ENCODE assay signal across 29 cellular contexts in the genomic region with DNA sequence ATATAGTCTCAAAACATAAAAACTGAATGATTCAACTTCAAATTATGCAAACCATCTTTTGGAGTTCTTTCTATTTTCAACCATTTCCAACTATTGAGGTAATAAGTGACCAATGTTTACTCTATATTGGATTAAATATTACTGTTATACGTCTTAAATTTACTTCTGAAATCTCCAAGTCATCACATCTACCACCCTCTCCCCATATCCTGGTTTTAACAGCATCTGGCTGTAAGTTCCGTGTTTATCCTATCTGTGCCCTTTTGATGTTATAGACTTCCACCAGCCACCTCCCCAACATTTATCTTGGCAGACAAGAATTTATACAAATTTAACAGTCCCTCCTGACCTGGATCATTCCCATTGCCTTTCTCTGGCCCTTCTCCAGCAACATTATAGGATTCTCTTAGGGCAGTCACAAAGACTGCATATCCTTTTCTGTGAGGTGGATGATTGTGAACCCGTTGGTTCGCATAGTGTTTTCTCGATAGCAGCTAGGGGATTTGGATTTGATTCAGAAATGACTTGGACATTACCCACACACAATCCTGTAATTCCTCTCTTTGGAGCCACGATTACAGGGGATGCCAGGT.
"Had no signal": no experiment of that assay in that cellular context is flagged by ENCODE, and none has a peak within 500 bp of the region (broad histone marks: within the 10 kb centered on the region; RNA-seq: fewer than 3 reads in every experiment).

No MANE protein-coding gene starts in this region.

- H3K4me1 Mint-ChIP-seq: activated B cell treated with CpG ODN at 0.5 μM for 24 hours; activated CD4-positive, alpha-beta T cell treated with anti-CD3 and anti-CD28 coated beads, Interleukin-2, amount 10 ng/mL, durations not matched to agents 24 days and 14 days; activated CD8-positive, alpha-beta memory T cell treated with anti-CD3 and anti-CD28 coated beads, Interleukin-2, amount 10 ng/mL, durations not matched to agents 7 days and 5 days; central memory CD8-positive, alpha-beta T cell; T-cell had no signal

- DNase-seq: activated B cell treated with CpG ODN at 0.5 μM for 24 hours; activated CD4-positive, alpha-beta T cell treated with anti-CD3 and anti-CD28 coated beads for 1 hour; activated CD4-positive, alpha-beta T cell treated with anti-CD3 and anti-CD28 coated beads, Interleukin-2, amount 10 ng/mL, durations not matched to agents 24 days and 14 days; activated CD4-positive, alpha-beta T cell treated with anti-CD3 and anti-CD28 coated beads, Interleukin-2, amount 50 U/mL, for 48 hours; activated CD8-positive, alpha-beta memory T cell treated with anti-CD3 and anti-CD28 coated beads, Interleukin-2, amount 10 ng/mL, durations not matched to agents 7 days and 5 days; activated effector memory CD4-positive, alpha-beta T cell treated with Interleukin-2 at 50 U/mL for 16 hours; activated naive CD4-positive, alpha-beta T cell; activated T-cell treated with anti-CD3 and anti-CD28 coated beads, Interleukin-2, amount 50 U/mL, for 24 hours; aorta; MM.1S; NCI-H1105; NCI-H1436; NCI-H1694 treated with DMSO at 0.1 percent for 48 hours; NCI-H2029 treated with DMSO at 0.1 percent for 48 hours; NCI-H526; NCI-H774; RPMI8226; T-cell; T-helper 2 cell; T1000 had no signal

- H3K4me3 ChIP-seq: SK-N-MC had no signal

- H3K4me3 Mint-ChIP-seq: activated B cell treated with CpG ODN at 0.5 μM for 24 hours; activated CD4-positive, alpha-beta T cell treated with anti-CD3 and anti-CD28 coated beads, Interleukin-2, amount 10 ng/mL, durations not matched to agents 24 days and 14 days; activated CD8-positive, alpha-beta memory T cell treated with anti-CD3 and anti-CD28 coated beads, Interleukin-2, amount 10 ng/mL, durations not matched to agents 7 days and 5 days; activated naive CD4-positive, alpha-beta T cell treated with anti-CD3 and anti-CD28 coated beads, Interleukin-2, amount 50 U/mL, for 24 hours; activated T-cell treated with anti-CD3 and anti-CD28 coated beads, Interleukin-2, amount 50 U/mL, for 24 hours; activated T-helper 1 cell treated with anti-CD3 and anti-CD28 coated beads, Interleukin-12 subunit alpha, Interleukin-12 subunit beta, Interleukin-2, Interleukin-4 antibody, amounts not matched to agents 30 ng/mL and 10 ng/mL and 1 ng/mL, durations not matched to agents 14 hours and 24 hours and 36 hours; brain; central memory CD8-positive, alpha-beta T cell; T-cell had no signal

- H3K4me2 ChIP-seq: KMS-11 had no signal

- FAIRE-seq: TTC549 had no signal

- H3K27ac ChIP-seq: KMS-11, SK-N-MC had no signal

- H3K27me3 Mint-ChIP-seq: activated B cell treated with CpG ODN at 0.5 μM for 24 hours; activated CD4-positive, alpha-beta T cell treated with anti-CD3 and anti-CD28 coated beads, Interleukin-2, amount 10 ng/mL, durations not matched to agents 24 days and 14 days; activated CD8-positive, alpha-beta memory T cell treated with anti-CD3 and anti-CD28 coated beads, Interleukin-2, amount 10 ng/mL, durations not matched to agents 7 days and 5 days; activated naive CD4-positive, alpha-beta T cell treated with anti-CD3 and anti-CD28 coated beads, Interleukin-2, amount 50 U/mL, for 24 hours; activated T-cell treated with anti-CD3 and anti-CD28 coated beads, Interleukin-2, amount 50 U/mL, for 24 hours; central memory CD8-positive, alpha-beta T cell; T-cell had no signal

- H3K27ac Mint-ChIP-seq: activated B cell treated with CpG ODN at 0.5 μM for 24 hours; activated CD4-positive, alpha-beta T cell treated with anti-CD3 and anti-CD28 coated beads, Interleukin-2, amount 10 ng/mL, durations not matched to agents 24 days and 14 days; activated CD8-positive, alpha-beta memory T cell treated with anti-CD3 and anti-CD28 coated beads, Interleukin-2, amount 10 ng/mL, durations not matched to agents 7 days and 5 days; activated naive CD4-positive, alpha-beta T cell treated with anti-CD3 and anti-CD28 coated beads, Interleukin-2, amount 50 U/mL, for 24 hours; activated T-cell treated with anti-CD3 and anti-CD28 coated beads, Interleukin-2, amount 50 U/mL, for 24 hours; activated T-helper 1 cell treated with anti-CD3 and anti-CD28 coated beads, Interleukin-12 subunit alpha, Interleukin-12 subunit beta, Interleukin-2, Interleukin-4 antibody, amounts not matched to agents 30 ng/mL and 10 ng/mL and 1 ng/mL, durations not matched to agents 14 hours and 24 hours and 36 hours; brain; T-cell had no signal

- H3K36me3 Mint-ChIP-seq: brain, T-cell had no signal

- ATAC-seq: activated CD8-positive, alpha-beta memory T cell treated with anti-CD3 and anti-CD28 coated beads, Interleukin-2, amount 10 ng/mL, durations not matched to agents 7 days and 5 days; Panc1; Right ventricle myocardium inferior; T-cell had no signal

- H3K9ac ChIP-seq: KMS-11 had no signal
